12 cellular contexts compared by ENCODE assay signal in the genomic region with DNA sequence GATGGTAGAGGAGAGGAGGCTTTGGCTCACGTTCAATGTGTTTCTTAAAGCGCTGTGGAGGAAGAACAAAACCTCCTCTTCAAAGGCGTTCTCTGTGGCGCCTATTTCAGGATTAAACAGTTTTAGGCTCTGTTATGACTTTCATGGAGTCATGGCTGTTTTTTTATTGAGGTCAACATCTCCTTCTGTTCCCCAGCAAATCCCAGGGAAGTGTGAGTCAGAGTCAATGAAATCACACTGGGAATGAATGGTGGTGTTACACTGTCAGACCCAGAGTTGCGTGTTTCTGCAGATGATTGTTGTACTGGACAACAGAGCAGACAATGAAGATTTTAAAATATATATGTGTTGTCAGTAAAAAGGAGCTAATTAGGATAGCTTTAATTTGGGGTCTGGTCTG.
DNase-seq lines count a peak whose midpoint lies in the region; ATAC-seq, FAIRE-seq and TF ChIP-seq lines count a peak whose summit lies in the region.
"Had no signal": no experiment of that assay in that cellular context is flagged by ENCODE, and none has a peak within 500 bp of the region (broad histone marks: within the 10 kb centered on the region; RNA-seq: fewer than 3 reads in every experiment).

No MANE protein-coding gene starts in this region.

- H3K4me3 ChIP-seq in A673 (ENCODE audit: low read depth, low read length, poor library complexity, severe bottlenecking) (no peak overlapping the region), MG63 (no peak overlapping the region), endothelial cell of umbilical vein (replicated peaks in 1 of 3; ENCODE audit: insufficient read depth in 1 of 3, low read depth in 1 of 3, low read length in 3 of 3) (no peak overlapping the region)
- no peak overlapping the region for H3K4me3 ChIP-seq in naive thymus-derived CD4-positive, alpha-beta T cell (ENCODE audit: low read length)
- H3K4me3 ChIP-seq: BLaER1 treated with 17β-estradiol and CSF1 and Interleukin-3, amounts not matched to agents 10 nM and 100 nM; dorsolateral prefrontal cortex had no signal

- no peak for FAIRE-seq in endothelial cell of umbilical vein (lab: Jason Lieb, UNC)

- no peaks in the 10 kb centered on the region for H3K27me3 Mint-ChIP-seq in mesothelial cell of epicardium (ENCODE audit: low read depth)
- H3K27me3 Mint-ChIP-seq in activated T-cell treated with anti-CD3 and anti-CD28 coated beads, Interleukin-2, amount 50 U/mL, for 72 hours (ENCODE audit: low read depth), result no peaks in the 10 kb centered on the region
- peaks cover 0 to 5% (median 0%) of the 10 kb centered on the region in 5 donors for H3K27me3 Mint-ChIP-seq in naive thymus-derived CD4-positive, alpha-beta T cell

- no peaks in the 10 kb centered on the region for H3K9me1 ChIP-seq in endothelial cell of umbilical vein (replicated peaks; ENCODE audit: control insufficient read depth, extremely low read depth, insufficient read depth, low read length)

- H3K4me3 Mint-ChIP-seq in mesothelial cell of epicardium, result no peak overlapping the region
- no peak overlapping the region for H3K4me3 Mint-ChIP-seq in activated T-cell treated with anti-CD3 and anti-CD28 coated beads, Interleukin-2, amount 50 U/mL, for 72 hours
- no peak overlapping the region for H3K4me3 Mint-ChIP-seq in naive thymus-derived CD4-positive, alpha-beta T cell

- H3K27ac ChIP-seq in A673 (ENCODE audit: low read depth, low read length, poor library complexity, severe bottlenecking) (no peak overlapping the region), endothelial cell of umbilical vein (ENCODE audit: insufficient read depth, low read depth, low read length) (no peak overlapping the region)
- H3K27ac ChIP-seq in naive thymus-derived CD4-positive, alpha-beta T cell (ENCODE audit: low read depth, low read length), result no peak overlapping the region
- H3K27ac ChIP-seq: BLaER1 treated with 17β-estradiol and CSF1 and Interleukin-3, amounts not matched to agents 10 nM and 100 nM; KMS-11 had no signal

- H3K4me1 ChIP-seq in A673 (ENCODE audit: insufficient read depth, low read length, poor library complexity, severe bottlenecking) (peaks cover 20% of the 10 kb centered on the region), endothelial cell of umbilical vein (ENCODE audit: control insufficient read depth, extremely low read depth, insufficient read depth, low read length) (no peaks in the 10 kb centered on the region)
- H3K4me1 ChIP-seq in naive thymus-derived CD4-positive, alpha-beta T cell (ENCODE audit: control insufficient read depth in 2 of 2, insufficient read depth in 2 of 2, low read length in 2 of 2), result no peaks in the 10 kb centered on the region

- H2AFZ ChIP-seq in endothelial cell of umbilical vein (ENCODE audit: low read depth, low read length), result peak overlapping the region; percentile 48

- no peaks in the 10 kb centered on the region for H3K79me2 ChIP-seq in endothelial cell of umbilical vein (ENCODE audit: control insufficient read depth, insufficient read depth, low read length)

- CTCF ChIA-PET in A673 (lab: Charles Lee), result no interaction called here
- CTCF ChIA-PET in endothelial cell of umbilical vein (lab: Charles Lee), result interaction anchor here (1.2 kb wide), 1 partner anchor 12 kb away, joined by 3 read pairs; no protein-coding TSS in a partner anchor
- CTCF ChIA-PET in naive thymus-derived CD4-positive, alpha-beta T cell (lab: Charles Lee), result no interaction called here

- TF ChIP-seq CTCF in A673 (conservative IDR thresholded peaks at IDR 0.05; ENCODE audit: low read depth, low read length) (no peak), endothelial cell of umbilical vein (IDR thresholded peaks at IDR 0.05; ENCODE audit: extremely low read depth in 1 of 2, insufficient read depth in 1 of 2, low read depth in 1 of 2, low read length in 2 of 2) (no peak), mesothelial cell of epicardium (IDR thresholded peaks at IDR 0.05; ENCODE audit: unreplicated experiment) (no peak)

- H3K27me3 ChIP-seq in A673 (replicated peaks; ENCODE audit: insufficient read depth, low read depth, low read length, poor library complexity) (no peaks in the 10 kb centered on the region), MG63 (no peaks in the 10 kb centered on the region), endothelial cell of umbilical vein (ENCODE audit: control insufficient read depth in 2 of 2, insufficient read depth in 2 of 2, low read length in 2 of 2) (no peaks in the 10 kb centered on the region)
- no peaks in the 10 kb centered on the region for H3K27me3 ChIP-seq in naive thymus-derived CD4-positive, alpha-beta T cell (ENCODE audit: control insufficient read depth in 2 of 2, insufficient read depth in 2 of 2, low read length in 2 of 2)
- H3K27me3 ChIP-seq: BLaER1 treated with 17β-estradiol and CSF1 and Interleukin-3, amounts not matched to agents 10 nM and 100 nM; dorsolateral prefrontal cortex had no signal

- H3K9me3 Mint-ChIP-seq in mesothelial cell of epicardium, result no peaks in the 10 kb centered on the region
- H3K9me3 Mint-ChIP-seq in activated T-cell treated with anti-CD3 and anti-CD28 coated beads, Interleukin-2, amount 50 U/mL, for 72 hours, result peaks cover 0 to 2% of the 10 kb centered on the region in 2 donors
- H3K9me3 Mint-ChIP-seq in naive thymus-derived CD4-positive, alpha-beta T cell, result peaks cover 0 to 2% (median 0%) of the 10 kb centered on the region in 11 donors

- no peak for ATAC-seq in activated T-cell treated with anti-CD3 and anti-CD28 coated beads, Interleukin-2, amount 50 U/mL, for 72 hours (replicated peaks in 1 of 2)
- no peak for ATAC-seq in naive thymus-derived CD4-positive, alpha-beta T cell

- DNase-seq in A673 (ENCODE audit: low spot score) (peak; percentile 5), MG63 (peak; percentile 82), endothelial cell of umbilical vein (ENCODE audit: low read depth, low spot score) (peak; percentile 55), mesothelial cell of epicardium (ENCODE audit: low spot score in 2 of 2, unreplicated experiment in 2 of 2) (no peak), cerebellar nuclear complex (lab: John Stamatoyannopoulos, UW) (no peak)
- DNase-seq in activated T-cell treated with anti-CD3 and anti-CD28 coated beads, Interleukin-2, amount 50 U/mL, for 72 hours, result no peak
- no peak for DNase-seq in naive thymus-derived CD4-positive, alpha-beta T cell
- no peak for DNase-seq in activated effector memory CD4-positive, alpha-beta T cell treated with Interleukin-2 at 50 U/mL for 16 hours
- DNase-seq: dorsolateral prefrontal cortex, OCI-M1 had no signal

- POLR2A ChIA-PET in A673 (lab: Charles Lee; ENCODE audit: low non-redundant PET) (no interaction called here), endothelial cell of umbilical vein (lab: Charles Lee) (no interaction called here)
- POLR2A ChIA-PET in naive thymus-derived CD4-positive, alpha-beta T cell (lab: Charles Lee), result no interaction called here

- H3K9me3 ChIP-seq in A673 (ENCODE audit: low read depth, low read length, poor library complexity, severe bottlenecking), result no peaks in the 10 kb centered on the region
- H3K9me3 ChIP-seq in MG63, result no peaks in the 10 kb centered on the region
- H3K9me3 ChIP-seq in endothelial cell of umbilical vein (replicated peaks; ENCODE audit: control insufficient read depth, insufficient read depth, low read length), result no peaks in the 10 kb centered on the region
- H3K9me3 ChIP-seq in naive thymus-derived CD4-positive, alpha-beta T cell (ENCODE audit: control insufficient read depth in 2 of 3, low read length in 3 of 3), result no peaks in the 10 kb centered on the region
- H3K9me3 ChIP-seq: BLaER1 treated with 17β-estradiol and CSF1 and Interleukin-3, amounts not matched to agents 10 nM and 100 nM had no signal

- BruUV-seq in A673 (replicated peaks; lab: Mats Ljungman, UMichigan) (no TSS peak), endothelial cell of umbilical vein (replicated peaks; lab: Mats Ljungman, UMichigan) (no TSS peak)

- H3K4me2 ChIP-seq in endothelial cell of umbilical vein (ENCODE audit: insufficient read depth, low read length), result no peak overlapping the region
- H3K4me2 ChIP-seq: BLaER1 treated with 17β-estradiol and CSF1 and Interleukin-3, amounts not matched to agents 10 nM and 100 nM; KMS-11 had no signal

- H3K4me1 Mint-ChIP-seq in mesothelial cell of epicardium, result peaks cover 40% of the 10 kb centered on the region
- no peaks in the 10 kb centered on the region for H3K4me1 Mint-ChIP-seq in activated T-cell treated with anti-CD3 and anti-CD28 coated beads, Interleukin-2, amount 50 U/mL, for 72 hours (ENCODE audit: low read depth)
- no peaks in the 10 kb centered on the region for H3K4me1 Mint-ChIP-seq in naive thymus-derived CD4-positive, alpha-beta T cell

- peak overlapping the region; percentile 35 for H3K27ac Mint-ChIP-seq in mesothelial cell of epicardium
- H3K27ac Mint-ChIP-seq in activated T-cell treated with anti-CD3 and anti-CD28 coated beads, Interleukin-2, amount 50 U/mL, for 72 hours, result no peak overlapping the region
- H3K27ac Mint-ChIP-seq in naive thymus-derived CD4-positive, alpha-beta T cell, result no peak overlapping the region

- H3K9ac ChIP-seq in endothelial cell of umbilical vein (replicated peaks; ENCODE audit: extremely low read depth, insufficient read depth, low read length), result no peak overlapping the region
- H3K9ac ChIP-seq: BLaER1 treated with 17β-estradiol and CSF1 and Interleukin-3, amounts not matched to agents 10 nM and 100 nM; KMS-11 had no signal

- H3K36me3 ChIP-seq in A673 (ENCODE audit: insufficient read depth, low read length, poor library complexity, severe bottlenecking) (no peaks in the 10 kb centered on the region), MG63 (no peaks in the 10 kb centered on the region), endothelial cell of umbilical vein (ENCODE audit: control insufficient read depth in 2 of 2, extremely low read depth in 1 of 2, insufficient read depth in 2 of 2, low read length in 2 of 2) (no peaks in the 10 kb centered on the region)
- no peaks in the 10 kb centered on the region for H3K36me3 ChIP-seq in naive thymus-derived CD4-positive, alpha-beta T cell (ENCODE audit: control insufficient read depth in 2 of 3, insufficient read depth in 3 of 3, low read length in 3 of 3)
- H3K36me3 ChIP-seq: BLaER1 treated with 17β-estradiol and CSF1 and Interleukin-3, amounts not matched to agents 10 nM and 100 nM had no signal

- dilution Hi-C loops in endothelial cell of umbilical vein (cut with MboI; ENCODE audit: extremely low pct_ligation_motif_present, low sequenced_read_pairs), result no loop called here

- no peaks in the 10 kb centered on the region for H4K20me1 ChIP-seq in endothelial cell of umbilical vein (replicated peaks; ENCODE audit: control insufficient read depth, extremely low read depth, insufficient read depth, low read length)
- H4K20me1 ChIP-seq: BLaER1 treated with 17β-estradiol and CSF1 and Interleukin-3, amounts not matched to agents 10 nM and 100 nM had no signal

- intact Hi-C loops in A673 (cut with micrococcal nuclease; ENCODE audit: unreplicated experiment), result no loop called here
- intact Hi-C loops in endothelial cell of umbilical vein (cut with micrococcal nuclease), result no loop called here
- intact Hi-C loops in naive thymus-derived CD4-positive, alpha-beta T cell (cut with micrococcal nuclease), result no loop called here

- H3K36me3 Mint-ChIP-seq in mesothelial cell of epicardium, result no peaks in the 10 kb centered on the region
- no peaks in the 10 kb centered on the region for H3K36me3 Mint-ChIP-seq in activated T-cell treated with anti-CD3 and anti-CD28 coated beads, Interleukin-2, amount 50 U/mL, for 72 hours (ENCODE audit: insufficient read depth in 2 of 2)
- H3K36me3 Mint-ChIP-seq in naive thymus-derived CD4-positive, alpha-beta T cell, result no peaks in the 10 kb centered on the region

- no peak for TF ChIP-seq POLR2A in endothelial cell of umbilical vein (IDR thresholded peaks at IDR 0.05; ENCODE audit: low read depth, low read length)

Comparison
In these comparisons a context has a peak if more than half of its experiments do, and no peak if none do; other contexts are left out.
1. DNase-seq: peak in A673 (single experiment), MG63 (single experiment) and endothelial cell of umbilical vein (single experiment); none in mesothelial cell of epicardium (0 of 2), cerebellar nuclear complex (0 of 2), activated T-cell treated with anti-CD3 and anti-CD28 coated beads, Interleukin-2, amount 50 U/mL, for 72 hours (0 of 2), naive thymus-derived CD4-positive, alpha-beta T cell (0 of 9) and activated effector memory CD4-positive, alpha-beta T cell treated with Interleukin-2 at 50 U/mL for 16 hours (single experiment).